In genomic region chr7:95886501-95887090, GRCh38 we compare ENCODE assay signal across 11 cellular contexts.
DNase-seq lines count a peak whose midpoint lies in the region; TF ChIP-seq lines count a peak whose summit lies in the region.
"Had no signal": no experiment of that assay in that cellular context is flagged by ENCODE, and none has a peak within 500 bp of the region (broad histone marks: within the 10 kb centered on the region; RNA-seq: fewer than 3 reads in every experiment).

No MANE protein-coding gene starts in this region.

- H3K36me3 Mint-ChIP-seq in chondrocyte (ENCODE audit: low read depth): peaks cover 18% of the 10 kb centered on the region
- no peaks in the 10 kb centered on the region for H3K36me3 Mint-ChIP-seq in activated T-cell treated with anti-CD3 and anti-CD28 coated beads, Interleukin-2, amount 50 U/mL, for 24 hours (ENCODE audit: low read depth)
- H3K36me3 Mint-ChIP-seq: memory B cell had no signal

- H3K23ac ChIP-seq in neuronal stem cell (ENCODE audit: low read depth, low read length, poor library complexity): no peak overlapping the region

- peaks cover 3% of the 10 kb centered on the region for H3K9me3 Mint-ChIP-seq in chondrocyte (ENCODE audit: low read depth)
- H3K9me3 Mint-ChIP-seq in activated T-cell treated with anti-CD3 and anti-CD28 coated beads, Interleukin-2, amount 50 U/mL, for 24 hours: no peaks in the 10 kb centered on the region
- H3K9me3 Mint-ChIP-seq: memory B cell had no signal

- H3K36me3 ChIP-seq in neuronal stem cell (replicated peaks in 1 of 2; ENCODE audit: control insufficient read depth in 2 of 2, insufficient read depth in 2 of 2, low read length in 2 of 2) (no peaks in the 10 kb centered on the region), MG63 (no peaks in the 10 kb centered on the region)

- H3K4me1 Mint-ChIP-seq in chondrocyte (ENCODE audit: low read depth): peaks cover 16% of the 10 kb centered on the region
- H3K4me1 Mint-ChIP-seq in activated T-cell treated with anti-CD3 and anti-CD28 coated beads, Interleukin-2, amount 50 U/mL, for 24 hours (ENCODE audit: low read depth): no peaks in the 10 kb centered on the region
- H3K4me1 Mint-ChIP-seq: memory B cell had no signal

- H3K9me3 ChIP-seq in neuronal stem cell (replicated peaks in 1 of 2; ENCODE audit: control insufficient read depth in 2 of 2, insufficient read depth in 1 of 2, low read depth in 1 of 2, low read length in 2 of 2) (no peaks in the 10 kb centered on the region), MG63 (no peaks in the 10 kb centered on the region)

- no peaks in the 10 kb centered on the region for H3K27me3 ChIP-seq in neuronal stem cell (ENCODE audit: control insufficient read depth in 3 of 3, insufficient read depth in 3 of 3, low read depth in 1 of 3, low read length in 3 of 3)
- H3K27me3 ChIP-seq in MG63: no peaks in the 10 kb centered on the region

- H3K4me3 ChIP-seq in neuronal stem cell (ENCODE audit: low read length in 2 of 2) (no peak overlapping the region), MG63 (no peak overlapping the region)

- H3K4me2 ChIP-seq in neuronal stem cell (ENCODE audit: insufficient read depth, low read length, poor library complexity, severe bottlenecking): no peak overlapping the region

- peak overlapping the region; percentile 49 for H3K27ac Mint-ChIP-seq in chondrocyte (ENCODE audit: unreplicated experiment)
- H3K27ac Mint-ChIP-seq in activated T-cell treated with anti-CD3 and anti-CD28 coated beads, Interleukin-2, amount 50 U/mL, for 24 hours: no peak overlapping the region
- H3K27ac Mint-ChIP-seq: memory B cell had no signal

- no peak overlapping the region for H3K27ac ChIP-seq in neuronal stem cell (replicated peaks; ENCODE audit: low read length)
- H3K27ac ChIP-seq: 22Rv1 had no signal

- H3K4ac ChIP-seq in neuronal stem cell (ENCODE audit: low read length): no peak overlapping the region

- H2BK5ac ChIP-seq in neuronal stem cell (ENCODE audit: low read length): no peak overlapping the region

- H4K8ac ChIP-seq in neuronal stem cell (ENCODE audit: low read depth, low read length): no peak overlapping the region

- H3K79me1 ChIP-seq in neuronal stem cell (ENCODE audit: low read depth, low read length): no peaks in the 10 kb centered on the region

- H3K9ac ChIP-seq in neuronal stem cell (ENCODE audit: low read depth, low read length, poor library complexity): no peak overlapping the region

- H3K4me1 ChIP-seq in neuronal stem cell (ENCODE audit: control insufficient read depth in 2 of 2, insufficient read depth in 1 of 2, low read depth in 1 of 2, low read length in 2 of 2): peaks cover 4 to 5% of the 10 kb centered on the region in 2 donors

- no peak overlapping the region for H2AK5ac ChIP-seq in neuronal stem cell (ENCODE audit: low read depth, low read length)

- H3K18ac ChIP-seq in neuronal stem cell (ENCODE audit: low read length): no peak overlapping the region

- no peak overlapping the region for H3K4me3 Mint-ChIP-seq in chondrocyte (ENCODE audit: unreplicated experiment)
- H3K4me3 Mint-ChIP-seq in activated T-cell treated with anti-CD3 and anti-CD28 coated beads, Interleukin-2, amount 50 U/mL, for 24 hours: no peak overlapping the region
- H3K4me3 Mint-ChIP-seq: memory B cell had no signal

- no peak overlapping the region for H2BK15ac ChIP-seq in neuronal stem cell (ENCODE audit: low read length)

- WGBS in neuronal stem cell (ENCODE audit: extremely low coverage in 2 of 2, insufficient read length in 2 of 2, insufficient replicate concordance in 1 of 2), 2 donors: no CpG with 5 or more reads among the region's 4 CpGs

- H2AFZ ChIP-seq in neuronal stem cell (ENCODE audit: low read length): peak overlapping the region; percentile 40

- no peak overlapping the region for H2BK12ac ChIP-seq in neuronal stem cell (ENCODE audit: low read length)

- H3K14ac ChIP-seq in neuronal stem cell (ENCODE audit: low read length): no peak overlapping the region

- DNase-seq in NCI-H1092 treated with DMSO at 0.1 percent for 48 hours (lab: John Stamatoyannopoulos, UW): peak; percentile 11
- DNase-seq in NCI-H1092 (lab: John Stamatoyannopoulos, UW): no peak
- peak; percentile 28 for DNase-seq in NCI-H446 treated with DMSO at 0.1 percent for 48 hours (lab: John Stamatoyannopoulos, UW)
- no peak for DNase-seq in chondrocyte (ENCODE audit: low spot score)
- no peak for DNase-seq in neuronal stem cell (ENCODE audit: low spot score)
- no peak for DNase-seq in activated T-cell treated with anti-CD3 and anti-CD28 coated beads, Interleukin-2, amount 50 U/mL, for 24 hours
- no peak for DNase-seq in MG63
- DNase-seq in activated CD8-positive, alpha-beta memory T cell treated with anti-CD3 and anti-CD28 coated beads, Interleukin-2, amount 50 U/mL, for 48 hours: no peak
- DNase-seq: stimulated activated CD4-positive, alpha-beta T cell treated with anti-CD3 and anti-CD28 coated beads, Interleukin-12 subunit alpha, Interleukin-12 subunit beta, amount 100 ng/mL, for 4 hours had no signal

- no peak for TF ChIP-seq CTCF in chondrocyte (IDR thresholded peaks at IDR 0.05)

- H3K27me3 Mint-ChIP-seq in chondrocyte (ENCODE audit: low read depth): no peaks in the 10 kb centered on the region
- peaks cover 6% of the 10 kb centered on the region for H3K27me3 Mint-ChIP-seq in activated T-cell treated with anti-CD3 and anti-CD28 coated beads, Interleukin-2, amount 50 U/mL, for 24 hours

- H2BK120ac ChIP-seq in neuronal stem cell (ENCODE audit: low read depth, low read length): no peak overlapping the region

- H4K91ac ChIP-seq in neuronal stem cell (ENCODE audit: low read depth, low read length, poor library complexity): no peak overlapping the region

Comparison
In these comparisons a context has a peak if more than half of its experiments do, and no peak if none do; other contexts are left out.
1. DNase-seq: peak in NCI-H1092 treated with DMSO at 0.1 percent for 48 hours (single experiment) and NCI-H446 treated with DMSO at 0.1 percent for 48 hours (single experiment); none in NCI-H1092 (single experiment), chondrocyte (single experiment), neuronal stem cell (single experiment), activated T-cell treated with anti-CD3 and anti-CD28 coated beads, Interleukin-2, amount 50 U/mL, for 24 hours (single experiment), MG63 (single experiment) and activated CD8-positive, alpha-beta memory T cell treated with anti-CD3 and anti-CD28 coated beads, Interleukin-2, amount 50 U/mL, for 48 hours (single experiment).